Comparison of ENCODE assay signal across 36 cellular contexts in the genomic region with DNA sequence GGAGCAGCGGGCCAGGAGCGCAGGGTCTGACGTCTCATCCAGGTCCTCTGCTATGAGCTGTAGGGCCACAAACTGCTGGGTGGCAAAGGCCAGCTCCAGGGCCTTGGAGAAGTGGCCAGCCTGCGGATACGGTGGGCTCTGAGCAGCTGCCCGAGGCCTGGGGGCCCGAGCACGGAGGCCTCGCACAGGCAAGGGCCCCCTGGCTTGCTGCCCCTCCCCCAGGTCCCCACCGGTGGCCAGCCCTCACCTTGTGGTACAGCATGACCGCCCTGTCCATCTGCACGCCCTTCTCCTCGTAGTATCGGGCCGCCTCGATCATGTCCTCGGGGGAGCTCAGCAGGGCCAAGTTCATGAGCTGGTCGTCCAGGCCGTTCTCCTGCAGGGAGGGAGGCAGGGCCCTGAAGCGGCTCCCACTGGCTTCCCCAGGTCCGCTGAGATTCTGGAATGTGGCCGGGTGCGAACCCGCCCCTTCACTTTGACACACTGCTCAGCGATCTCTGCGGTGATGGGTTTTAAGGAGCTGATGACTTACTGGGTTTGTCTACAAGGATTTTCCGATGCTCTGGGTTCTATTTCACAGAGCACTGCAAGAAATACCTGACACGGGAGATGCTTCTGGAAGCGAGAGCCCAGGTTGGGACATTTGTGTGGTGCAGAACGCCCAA. TPM values are rescaled to one million over a fixed set of nuclear protein-coding genes. Genes with fewer than 3 reads are reported as not detected.
"Had no signal": no experiment of that assay in that cellular context is flagged by ENCODE, and none has a peak within 500 bp of the region (broad histone marks: within the 10 kb centered on the region; RNA-seq: fewer than 3 reads in every experiment).

No MANE protein-coding gene starts in this region.

- DNase-seq: activated CD4-positive, alpha-beta memory T cell treated with anti-CD3 and anti-CD28 coated beads for 36 hours; activated CD4-positive, alpha-beta T cell treated with anti-CD3 and anti-CD28 coated beads for 36 hours; activated CD4-positive, alpha-beta T cell treated with anti-CD3 and anti-CD28 coated beads, Interleukin-2, amount 10 ng/mL, durations not matched to agents 24 days and 14 days; activated CD4-positive, CD25-positive, alpha-beta regulatory T cell; activated CD4-positive, CD25-positive, alpha-beta regulatory T cell treated with anti-CD3 and anti-CD28 coated beads, Interleukin-2, amount 50 U/mL, for 72 hours; activated CD8-positive, alpha-beta memory T cell treated with anti-CD3 and anti-CD28 coated beads, Interleukin-2, amount 50 U/mL, for 48 hours; activated effector memory CD4-positive, alpha-beta T cell treated with anti-CD3 and anti-CD28 coated beads, Interleukin-2, amount 50 U/mL, for 16 hours; activated naive CD4-positive, alpha-beta T cell treated with anti-CD3 and anti-CD28 coated beads for 36 hours; activated naive CD8-positive, alpha-beta T cell treated with anti-CD3 and anti-CD28 coated beads for 36 hours; activated naive CD8-positive, alpha-beta T cell treated with anti-CD3 and anti-CD28 coated beads, Interleukin-2, amount 50 U/mL, for 24 hours; activated T-cell treated with anti-CD3 and anti-CD28 coated beads for 4 hours; activated T-cell treated with anti-CD3 and anti-CD28 coated beads, Interleukin-2, amount 50 U/mL, for 48 hours; adrenal gland; amygdala; aorta; central memory CD4-positive, alpha-beta T cell; cerebellar nuclear complex; colonic mucosa; effector CD8-positive, alpha-beta T cell; foreskin keratinocyte; gastrocnemius medialis; glutamatergic neuron; heart left ventricle; T-helper 1 cell; T-helper 17 cell; T1000 had no signal

- H3K4me1 ChIP-seq: breast epithelium, colonic mucosa, foreskin keratinocyte, gastrocnemius medialis had no signal

- H3K4me3 ChIP-seq: adrenal gland, breast epithelium, cardiac muscle cell, colonic mucosa, gastrocnemius medialis, heart left ventricle had no signal

- H3K27me3 Mint-ChIP-seq: activated CD4-positive, alpha-beta memory T cell treated with anti-CD3 and anti-CD28 coated beads for 36 hours; activated CD4-positive, alpha-beta T cell treated with anti-CD3 and anti-CD28 coated beads for 36 hours; activated CD4-positive, alpha-beta T cell treated with anti-CD3 and anti-CD28 coated beads, Interleukin-2, amount 10 ng/mL, durations not matched to agents 24 days and 14 days; activated naive CD4-positive, alpha-beta T cell treated with anti-CD3 and anti-CD28 coated beads, Interleukin-2, amount 50 U/mL, for 24 hours; activated naive CD8-positive, alpha-beta T cell treated with anti-CD3 and anti-CD28 coated beads for 36 hours; activated naive CD8-positive, alpha-beta T cell treated with anti-CD3 and anti-CD28 coated beads, Interleukin-2, amount 50 U/mL, for 24 hours; brain; T-helper 17 cell had no signal

- FAIRE-seq: endometrium had no signal

- H3K4me1 Mint-ChIP-seq: brain had no signal

- ATAC-seq: activated CD4-positive, alpha-beta T cell treated with anti-CD3 and anti-CD28 coated beads for 36 hours; activated naive CD8-positive, alpha-beta T cell treated with anti-CD3 and anti-CD28 coated beads, Interleukin-2, amount 50 U/mL, for 24 hours; esophagus mucosa; foreskin keratinocyte; gastrocnemius medialis; heart left ventricle; T-helper 17 cell had no signal

- H3K27ac Mint-ChIP-seq: activated CD4-positive, alpha-beta memory T cell treated with anti-CD3 and anti-CD28 coated beads for 36 hours; activated CD4-positive, alpha-beta T cell treated with anti-CD3 and anti-CD28 coated beads for 36 hours; activated CD4-positive, alpha-beta T cell treated with anti-CD3 and anti-CD28 coated beads, Interleukin-2, amount 10 ng/mL, durations not matched to agents 24 days and 14 days; activated naive CD4-positive, alpha-beta T cell treated with anti-CD3 and anti-CD28 coated beads for 36 hours; activated naive CD4-positive, alpha-beta T cell treated with anti-CD3 and anti-CD28 coated beads, Interleukin-2, amount 50 U/mL, for 24 hours; activated naive CD8-positive, alpha-beta T cell treated with anti-CD3 and anti-CD28 coated beads for 36 hours; activated naive CD8-positive, alpha-beta T cell treated with anti-CD3 and anti-CD28 coated beads, Interleukin-2, amount 50 U/mL, for 24 hours; activated T-helper 1 cell treated with anti-CD3 and anti-CD28 coated beads, Interleukin-12 subunit alpha, Interleukin-12 subunit beta, Interleukin-2, Interleukin-4 antibody, amounts not matched to agents 30 ng/mL and 10 ng/mL and 1 ng/mL, durations not matched to agents 14 hours and 24 hours and 36 hours; activated T-helper 2 cell treated with anti-CD3 and anti-CD28 coated beads, Interferon-gamma antibody, Interleukin-2, Interleukin-4, amounts not matched to agents 10 μg/mL and 5 μg/mL and 100 μg/mL, durations not matched to agents 14 hours and 24 hours and 36 hours; brain; T-helper 17 cell; T-helper 2 cell treated with Interferon-gamma antibody and Interleukin-4, amounts not matched to agents 5 μg/mL and 100 μg/mL, for 36 hours had no signal

- H3K36me3 Mint-ChIP-seq: activated CD4-positive, alpha-beta memory T cell treated with anti-CD3 and anti-CD28 coated beads for 36 hours; activated naive CD4-positive, alpha-beta T cell treated with anti-CD3 and anti-CD28 coated beads, Interleukin-2, amount 50 U/mL, for 24 hours; activated naive CD8-positive, alpha-beta T cell treated with anti-CD3 and anti-CD28 coated beads for 36 hours had no signal

- H3K27ac ChIP-seq: adrenal gland, cardiac muscle cell, colonic mucosa, foreskin keratinocyte, gastrocnemius medialis, heart left ventricle had no signal

- H3K36me3 ChIP-seq: breast epithelium, colonic mucosa, gastrocnemius medialis had no signal

- H3K27me3 ChIP-seq: adrenal gland, breast epithelium, cardiac muscle cell, colonic mucosa, foreskin keratinocyte, gastrocnemius medialis, heart left ventricle had no signal

- H3K9me3 ChIP-seq: adrenal gland, breast epithelium, colonic mucosa, gastrocnemius medialis, heart left ventricle had no signal

- H3K4me3 Mint-ChIP-seq: activated CD4-positive, alpha-beta memory T cell treated with anti-CD3 and anti-CD28 coated beads for 36 hours; activated CD4-positive, alpha-beta T cell treated with anti-CD3 and anti-CD28 coated beads for 36 hours; activated CD4-positive, alpha-beta T cell treated with anti-CD3 and anti-CD28 coated beads, Interleukin-2, amount 10 ng/mL, durations not matched to agents 24 days and 14 days; activated naive CD4-positive, alpha-beta T cell treated with anti-CD3 and anti-CD28 coated beads for 36 hours; activated naive CD4-positive, alpha-beta T cell treated with anti-CD3 and anti-CD28 coated beads, Interleukin-2, amount 50 U/mL, for 24 hours; activated naive CD8-positive, alpha-beta T cell treated with anti-CD3 and anti-CD28 coated beads for 36 hours; activated naive CD8-positive, alpha-beta T cell treated with anti-CD3 and anti-CD28 coated beads, Interleukin-2, amount 50 U/mL, for 24 hours; activated T-helper 1 cell treated with anti-CD3 and anti-CD28 coated beads, Interleukin-12 subunit alpha, Interleukin-12 subunit beta, Interleukin-2, Interleukin-4 antibody, amounts not matched to agents 30 ng/mL and 10 ng/mL and 1 ng/mL, durations not matched to agents 14 hours and 24 hours and 36 hours; brain; T-helper 17 cell; T-helper 2 cell treated with Interferon-gamma antibody and Interleukin-4, amounts not matched to agents 5 μg/mL and 100 μg/mL, for 36 hours had no signal

- H3K9me3 Mint-ChIP-seq: activated CD4-positive, alpha-beta memory T cell treated with anti-CD3 and anti-CD28 coated beads for 36 hours; activated CD4-positive, alpha-beta T cell treated with anti-CD3 and anti-CD28 coated beads, Interleukin-2, amount 10 ng/mL, durations not matched to agents 24 days and 14 days; activated naive CD4-positive, alpha-beta T cell treated with anti-CD3 and anti-CD28 coated beads for 36 hours; activated naive CD4-positive, alpha-beta T cell treated with anti-CD3 and anti-CD28 coated beads, Interleukin-2, amount 50 U/mL, for 24 hours; activated naive CD8-positive, alpha-beta T cell treated with anti-CD3 and anti-CD28 coated beads for 36 hours; activated naive CD8-positive, alpha-beta T cell treated with anti-CD3 and anti-CD28 coated beads, Interleukin-2, amount 50 U/mL, for 24 hours; activated T-helper 1 cell treated with anti-CD3 and anti-CD28 coated beads, Interleukin-12 subunit alpha, Interleukin-12 subunit beta, Interleukin-2, Interleukin-4 antibody, amounts not matched to agents 30 ng/mL and 10 ng/mL and 1 ng/mL, durations not matched to agents 14 hours and 24 hours and 36 hours; activated T-helper 2 cell treated with anti-CD3 and anti-CD28 coated beads, Interferon-gamma antibody, Interleukin-2, Interleukin-4, amounts not matched to agents 10 μg/mL and 5 μg/mL and 100 μg/mL, durations not matched to agents 14 hours and 24 hours and 36 hours; brain; T-helper 2 cell treated with Interferon-gamma antibody and Interleukin-4, amounts not matched to agents 5 μg/mL and 100 μg/mL, for 36 hours had no signal

RNA-seq across cellular contexts. Expression of a gene that starts 9.8 kb away (rescaled TPM):
- total RNA-seq: epithelial cell of proximal tubule had no signal

RNA-seq across cellular contexts. Expression of a gene that starts 35.0 kb away (rescaled TPM):
- total RNA-seq: activated CD4-positive, alpha-beta memory T cell treated with anti-CD3 and anti-CD28 coated beads for 36 hours; activated CD4-positive, alpha-beta T cell treated with anti-CD3 and anti-CD28 coated beads for 36 hours; activated CD4-positive, alpha-beta T cell treated with anti-CD3 and anti-CD28 coated beads, Interleukin-2, amount 10 ng/mL, durations not matched to agents 24 days and 14 days; activated naive CD4-positive, alpha-beta T cell treated with anti-CD3 and anti-CD28 coated beads for 36 hours; activated naive CD8-positive, alpha-beta T cell treated with anti-CD3 and anti-CD28 coated beads for 36 hours; activated T-helper 1 cell treated with anti-CD3 and anti-CD28 coated beads, Interleukin-12 subunit alpha, Interleukin-12 subunit beta, Interleukin-2, Interleukin-4 antibody, amounts not matched to agents 30 ng/mL and 10 ng/mL and 1 ng/mL, durations not matched to agents 14 hours and 24 hours and 36 hours; activated T-helper 2 cell treated with anti-CD3 and anti-CD28 coated beads, Interferon-gamma antibody, Interleukin-2, Interleukin-4, amounts not matched to agents 10 μg/mL and 5 μg/mL and 100 μg/mL, durations not matched to agents 14 hours and 24 hours and 36 hours; breast epithelium; colonic mucosa; epithelial cell of proximal tubule; esophagus mucosa; foreskin keratinocyte; T-helper 17 cell had no signal
- polyA plus RNA-seq: aorta, cardiac muscle cell, foreskin keratinocyte had no signal
